1 cellular context compared by ENCODE assay signal in genomic region chr7:139246494-139246893, GRCh38.
TF ChIP-seq lines count a peak whose summit lies in the region.

No MANE protein-coding gene starts in this region.

TF ChIP-seq in WTC11, 78 proteins besides CTCF, POLR2A, EP300 and RAD21 (continued from another document):
- TF ChIP-seq ZNF232 (CRISPR knock-in tag; IDR thresholded peaks at IDR 0.05) (no peak), ZNF121 (CRISPR knock-in tag; IDR thresholded peaks at IDR 0.05) (no peak)
